Comparison of ENCODE assay signal across 16 cellular contexts in genomic region chr20:48747840-48748416, GRCh38.
DNase-seq lines count a peak whose midpoint lies in the region; ATAC-seq, FAIRE-seq and TF ChIP-seq lines count a peak whose summit lies in the region.
"Had no signal": no experiment of that assay in that cellular context is flagged by ENCODE, and none has a peak within 500 bp of the region (broad histone marks: within the 10 kb centered on the region; RNA-seq: fewer than 3 reads in every experiment).

No MANE protein-coding gene starts in this region.

- H3K9ac ChIP-seq in HepG2 (ENCODE audit: insufficient read depth, low read depth, low read length) (no peak overlapping the region), endodermal cell (ENCODE audit: extremely low read depth, low read length, poor library complexity, severe bottlenecking) (no peak overlapping the region)

- no TSS peak for BruUV-seq in HepG2 (replicated peaks; lab: Mats Ljungman, UMichigan)

- ATAC-seq in HepG2: peak; percentile 17; the same call in 2 of the 3 replicates
- no peak for ATAC-seq in right lobe of liver
- ATAC-seq in activated B cell treated with CpG ODN at 0.5 μM for 24 hours (ENCODE audit: low read depth): no peak
- ATAC-seq in HG02588 (IDR thresholded peaks at IDR 0.05; ENCODE audit: unreplicated experiment): no peak

- H3K36me3 ChIP-seq in HepG2 (replicated peaks in 1 of 2; ENCODE audit: control insufficient read depth in 1 of 2, insufficient read depth in 2 of 2, low read length in 2 of 2) (no peaks in the 10 kb centered on the region), right lobe of liver (no peaks in the 10 kb centered on the region), endodermal cell (ENCODE audit: control insufficient read depth, insufficient read depth, low read length) (peaks cover 41% of the 10 kb centered on the region)

- WGBS in HepG2 (ENCODE audit: low lambda C conversion rate): 46% methylated on average over 15 of the region's 15 CpGs
- 71% methylated on average over 8 of the region's 15 CpGs for WGBS in right lobe of liver (ENCODE audit: insufficient coverage, low coverage, low lambda C conversion rate, missing lambda C conversion rate)
- WGBS in endodermal cell (ENCODE audit: insufficient coverage in 1 of 2, insufficient read length in 1 of 2), 2 experiments: 91 to 92% methylated on average over 13 to 15 of the region's 15 CpGs

- peaks cover 6% of the 10 kb centered on the region for H3K4me1 ChIP-seq in HepG2 (ENCODE audit: insufficient read depth, low read length)
- H3K4me1 ChIP-seq in right lobe of liver: no peaks in the 10 kb centered on the region
- H3K4me1 ChIP-seq in endodermal cell (ENCODE audit: control insufficient read depth, insufficient read depth, low read length): peaks cover 19% of the 10 kb centered on the region

- no peak for DNase-seq in HepG2 (ENCODE audit: low spot score)
- DNase-seq in right lobe of liver: no peak
- no peak for DNase-seq in activated B cell treated with CpG ODN at 0.5 μM for 24 hours
- DNase-seq in endodermal cell: no peak
- peak in 2 of 49 donors; percentile 66 to 67 for DNase-seq in substantia nigra (lab: John Stamatoyannopoulos, UW)
- DNase-seq in NCI-H446 (lab: John Stamatoyannopoulos, UW): no peak
- no peak for DNase-seq in GM20000 (ENCODE audit: low spot score)
- DNase-seq: activated CD8-positive, alpha-beta memory T cell treated with anti-CD3 and anti-CD28 coated beads for 24 hours; DND-41; MM.1S; NCI-H2227 treated with DMSO at 0.1 percent for 48 hours; stimulated activated CD4-positive, alpha-beta T cell treated with anti-CD3 and anti-CD28 coated beads, Interleukin-4, amount 100 ng/mL, for 1 hour had no signal

- no peak for TF ChIP-seq POLR2A in HepG2 (IDR thresholded peaks at IDR 0.05; ENCODE audit: insufficient read depth in 1 of 2, low read depth in 2 of 2, low read length in 2 of 2)
- no peak for TF ChIP-seq POLR2A in right lobe of liver (IDR thresholded peaks at IDR 0.05)

- no peak for TF ChIP-seq RAD21 in HepG2 (CRISPR knock-in tag; IDR thresholded peaks at IDR 0.05)

- H2AFZ ChIP-seq in HepG2 (ENCODE audit: low read length): no peak overlapping the region

- H3K4me3 Mint-ChIP-seq in activated B cell treated with CpG ODN at 0.5 μM for 24 hours (no peak overlapping the region), endodermal cell (no peak overlapping the region)

- no peaks in the 10 kb centered on the region for H3K9me3 Mint-ChIP-seq in activated B cell treated with CpG ODN at 0.5 μM for 24 hours
- peaks cover 4% of the 10 kb centered on the region for H3K9me3 Mint-ChIP-seq in endodermal cell

- no peaks in the 10 kb centered on the region for H3K79me2 ChIP-seq in HepG2 (ENCODE audit: insufficient read depth, low read length)

- intact Hi-C loops in HepG2 (cut with micrococcal nuclease; ENCODE audit: unreplicated experiment) (no loop called here), right lobe of liver (cut with DNase I) (no loop called here), activated B cell treated with CpG ODN at 0.5 μM for 24 hours (cut with micrococcal nuclease) (no loop called here)

- TF ChIP-seq CTCF in HepG2 (CRISPR knock-in tag; IDR thresholded peaks at IDR 0.05) (no peak), right lobe of liver (IDR thresholded peaks at IDR 0.05) (no peak), activated B cell treated with CpG ODN at 0.5 μM for 24 hours (IDR thresholded peaks at IDR 0.05) (no peak), endodermal cell (conservative IDR thresholded peaks at IDR 0.05) (no peak), GM20000 (IDR thresholded peaks at IDR 0.05; ENCODE audit: extremely low read depth, missing control alignments) (no peak)

- H3K27me3 Mint-ChIP-seq in activated B cell treated with CpG ODN at 0.5 μM for 24 hours (no peaks in the 10 kb centered on the region), endodermal cell (ENCODE audit: insufficient read depth) (no peaks in the 10 kb centered on the region)

- no peak overlapping the region for H3K27ac ChIP-seq in HepG2 (ENCODE audit: extremely low read length, insufficient read depth, low read length)
- H3K27ac ChIP-seq in right lobe of liver: no peak overlapping the region
- peak overlapping the region; percentile 96 for H3K27ac ChIP-seq in endodermal cell (ENCODE audit: low read depth, low read length)
- H3K27ac ChIP-seq in substantia nigra (ENCODE audit: low read depth, low read length, poor library complexity, severe bottlenecking): peak overlapping the region; percentile 96
- H3K27ac ChIP-seq: right atrium auricular region had no signal

- H3K36me3 Mint-ChIP-seq in activated B cell treated with CpG ODN at 0.5 μM for 24 hours (ENCODE audit: low read depth) (peaks cover 31% of the 10 kb centered on the region), endodermal cell (ENCODE audit: low read depth) (peaks cover 24% of the 10 kb centered on the region)

- H3K9me3 ChIP-seq in HepG2 (ENCODE audit: low read length) (no peaks in the 10 kb centered on the region), right lobe of liver (no peaks in the 10 kb centered on the region), endodermal cell (ENCODE audit: control insufficient read depth, low read length) (peaks cover 7% of the 10 kb centered on the region)
- H3K9me3 ChIP-seq: right atrium auricular region had no signal

- H3K4me3 ChIP-seq in HepG2 (replicated peaks in 1 of 3; ENCODE audit: insufficient read depth in 1 of 3, low read depth in 2 of 3, low read length in 3 of 3) (no peak overlapping the region), right lobe of liver (no peak overlapping the region), endodermal cell (ENCODE audit: low read length) (no peak overlapping the region)
- H3K4me3 ChIP-seq: right atrium auricular region had no signal

- H3K27ac Mint-ChIP-seq in activated B cell treated with CpG ODN at 0.5 μM for 24 hours (peak overlapping the region; percentile 75), endodermal cell (peak overlapping the region; percentile 18)

- in situ Hi-C loops in HepG2 (cut with HindIII; ENCODE audit: extremely low pct_ligation_motif_present, low pct_unique_long_range_greater_than_20kb): no loop called here

- TF ChIP-seq EP300 in HepG2 (IDR thresholded peaks at IDR 0.05; ENCODE audit: low read depth in 2 of 2, low read length in 2 of 2) (no peak), HepG2 (CRISPR knock-in tag; IDR thresholded peaks at IDR 0.05; ENCODE audit: borderline replicate concordance) (no peak)

- CTCF ChIA-PET in HepG2 (lab: Yijun Ruan, JAX; ENCODE audit: low intra/inter-chr PET ratio, low total read pairs) (no interaction called here), activated B cell treated with CpG ODN at 0.5 μM for 24 hours (lab: Charles Lee) (no interaction called here)

- H3K4me1 Mint-ChIP-seq in activated B cell treated with CpG ODN at 0.5 μM for 24 hours (peaks cover 56% of the 10 kb centered on the region), endodermal cell (peaks cover 42% of the 10 kb centered on the region)

- POLR2A ChIA-PET in HepG2 (lab: Yijun Ruan, JAX): no interaction called here
- POLR2A ChIA-PET in activated B cell treated with CpG ODN at 0.5 μM for 24 hours (lab: Charles Lee): interaction anchor here (0.6 to 0.7 kb wide), 2 partner anchors 43 to 150 kb away, joined by 3 read pairs; no protein-coding TSS in a partner anchor

- FAIRE-seq in HepG2 (lab: Jason Lieb, UNC): no peak
- FAIRE-seq: GM12892, GM19239 had no signal

- H3K27me3 ChIP-seq in HepG2 (ENCODE audit: control insufficient read depth in 1 of 2, insufficient read depth in 2 of 2, low read length in 2 of 2) (peaks cover 10 to 52% of the 10 kb centered on the region in 2 experiments; a peak in 4 of 5 replicates), right lobe of liver (no peaks in the 10 kb centered on the region), endodermal cell (ENCODE audit: control insufficient read depth, insufficient read depth, low read length, poor library complexity, severe bottlenecking) (no peaks in the 10 kb centered on the region)
- H3K27me3 ChIP-seq: right atrium auricular region had no signal

- H3K4me2 ChIP-seq in HepG2 (ENCODE audit: low read depth, low read length): no peak overlapping the region

- no peaks in the 10 kb centered on the region; the same call in 1 of the 2 replicates for H4K20me1 ChIP-seq in HepG2 (ENCODE audit: insufficient read depth, low read length)

TF ChIP-seq in HepG2, 621 proteins besides CTCF, POLR2A, EP300 and RAD21:
- TF ChIP-seq KDM4B (CRISPR knock-in tag; IDR thresholded peaks at IDR 0.05) (no peak), ZNF12 (CRISPR knock-in tag; IDR thresholded peaks at IDR 0.05) (no peak)

Comparison
In these comparisons a context has a peak if more than half of its experiments do, and no peak if none do; other contexts are left out.
1. H3K27ac ChIP-seq: peak in endodermal cell (single experiment) and substantia nigra (single experiment); none in HepG2 (single experiment) and right lobe of liver (0 of 3).